Comparison of ENCODE assay signal across 10 cellular contexts in the genomic region with DNA sequence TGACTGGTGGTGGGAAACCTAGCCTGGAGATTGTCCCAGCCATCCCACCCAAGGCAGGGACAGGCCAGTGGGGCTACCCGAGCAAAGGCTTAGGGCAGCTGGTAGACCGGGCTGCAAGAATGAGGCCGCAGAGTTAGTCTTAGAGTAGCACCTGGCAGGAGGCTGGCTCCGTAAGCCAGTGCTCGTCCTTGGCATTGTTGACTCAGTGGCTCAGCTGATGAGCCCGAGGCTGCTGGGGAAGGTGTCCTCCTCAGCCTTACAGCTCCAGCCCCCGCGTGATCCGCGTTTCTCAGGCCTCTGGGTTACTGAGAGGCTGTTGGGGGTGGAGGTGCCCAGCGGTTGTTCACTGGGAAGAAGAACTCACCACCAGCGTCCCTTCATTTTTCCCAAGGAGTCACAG. TPM values are rescaled to one million over a fixed set of nuclear protein-coding genes. Genes with fewer than 3 reads are reported as not detected.
A peak's percentile ranks its signal among the peaks of the same experiment; 100 is the strongest.
DNase-seq lines count a peak whose midpoint lies in the region; ATAC-seq and TF ChIP-seq lines count a peak whose summit lies in the region.
"Had no signal": no experiment of that assay in that cellular context is flagged by ENCODE, and none has a peak within 500 bp of the region (broad histone marks: within the 10 kb centered on the region; RNA-seq: fewer than 3 reads in every experiment).

No MANE protein-coding gene starts in this region.

- TF ChIP-seq CTCF in Panc1 (IDR thresholded peaks at IDR 0.05) (no peak), hepatocyte (IDR thresholded peaks at IDR 0.05; ENCODE audit: poor library complexity) (no peak)

- peaks cover 97% of the 10 kb centered on the region for H3K4me1 Mint-ChIP-seq in stimulated activated naive CD8-positive, alpha-beta T cell treated with anti-CD3 and anti-CD28 coated beads, Interleukin-15, amount 100 ng/mL, for 72 hours

- CTCF ChIA-PET in Panc1 (lab: Charles Lee), result no interaction called here

- in situ Hi-C loops in Panc1 (cut with HindIII; ENCODE audit: low pct_unique_long_range_greater_than_20kb, low sequenced_read_pairs) (no loop called here), ACHN (cut with HindIII; ENCODE audit: low pct_ligation_motif_present, low pct_unique_long_range_greater_than_20kb, low sequenced_read_pairs) (no loop called here)

- no TSS peak for BruUV-seq in Panc1 (replicated peaks; lab: Mats Ljungman, UMichigan)

- H3K4me1 ChIP-seq in Panc1 (ENCODE audit: control insufficient read depth, insufficient read depth, low read length) (peaks cover 4% of the 10 kb centered on the region; the same call in 1 of the 2 replicates), hepatocyte (ENCODE audit: insufficient read depth) (peaks cover 30% of the 10 kb centered on the region)

- H2AFZ ChIP-seq in hepatocyte, result no peak overlapping the region

- 75% methylated on average over 12 of the region's 12 CpGs for WGBS in hepatocyte (ENCODE audit: low lambda C conversion rate, missing lambda C conversion rate)

- H3K27ac Mint-ChIP-seq in stimulated activated naive CD8-positive, alpha-beta T cell treated with anti-CD3 and anti-CD28 coated beads, Interleukin-15, amount 100 ng/mL, for 72 hours, result no peak overlapping the region

- no peaks in the 10 kb centered on the region for H3K27me3 Mint-ChIP-seq in stimulated activated naive CD8-positive, alpha-beta T cell treated with anti-CD3 and anti-CD28 coated beads, Interleukin-15, amount 100 ng/mL, for 72 hours

- POLR2A ChIA-PET in Panc1 (lab: Charles Lee), result no interaction called here

- ATAC-seq in stimulated activated naive CD8-positive, alpha-beta T cell treated with anti-CD3 and anti-CD28 coated beads, Interleukin-15, Interleukin-2, amounts not matched to agents 100 U/mL and 50 U/mL, for 24 hours, result peak; percentile 26
- ATAC-seq in stimulated activated naive CD8-positive, alpha-beta T cell treated with anti-CD3 and anti-CD28 coated beads, Interleukin-15, amount 100 ng/mL, for 72 hours, result no peak
- ATAC-seq in Panc1, result peak; percentile 43

- peak overlapping the region in 1 of 2 donors; percentile 82 for H3K4me3 Mint-ChIP-seq in stimulated activated naive CD8-positive, alpha-beta T cell treated with anti-CD3 and anti-CD28 coated beads, Interleukin-15, amount 100 ng/mL, for 72 hours

- H3K27me3 ChIP-seq in Panc1 (ENCODE audit: control insufficient read depth, insufficient read depth, low read length), result no peaks in the 10 kb centered on the region
- no peaks in the 10 kb centered on the region for H3K27me3 ChIP-seq in hepatocyte

- peak overlapping the region; percentile 16 for H3K4me2 ChIP-seq in hepatocyte

- peaks cover 62% of the 10 kb centered on the region for H4K20me1 ChIP-seq in hepatocyte (ENCODE audit: insufficient read depth, poor library complexity, severe bottlenecking)

- no peak for DNase-seq in stimulated activated naive CD8-positive, alpha-beta T cell treated with anti-CD3 and anti-CD28 coated beads, Interleukin-15, Interleukin-2, amounts not matched to agents 100 U/mL and 50 U/mL, for 24 hours
- DNase-seq in stimulated activated naive CD8-positive, alpha-beta T cell treated with anti-CD3 and anti-CD28 coated beads, Interleukin-15, amount 100 ng/mL, for 72 hours, result no peak
- DNase-seq in Panc1 (ENCODE audit: low read depth, low spot score) (no peak), hepatocyte (ENCODE audit: low spot score) (no peak), ACHN (no peak), NCI-H524 (lab: John Stamatoyannopoulos, UW) (no peak), NCI-H446 treated with DMSO at 0.1 percent for 48 hours (lab: John Stamatoyannopoulos, UW) (no peak)
- DNase-seq: kidney, SW 1271 had no signal

- H3K9me2 ChIP-seq in hepatocyte (replicated peaks; ENCODE audit: insufficient read depth), result no peaks in the 10 kb centered on the region

- H3K27ac ChIP-seq in Panc1 (ENCODE audit: low read length) (no peak overlapping the region), hepatocyte (no peak overlapping the region)

- H3K79me2 ChIP-seq in hepatocyte, result peaks cover 100% of the 10 kb centered on the region

- H3K9me3 ChIP-seq in Panc1 (ENCODE audit: control insufficient read depth, insufficient read depth, low read depth, low read length), result no peaks in the 10 kb centered on the region
- H3K9me3 ChIP-seq in hepatocyte (ENCODE audit: low read depth), result no peaks in the 10 kb centered on the region

- H3K36me3 ChIP-seq in Panc1 (ENCODE audit: control insufficient read depth, insufficient read depth, low read length) (no peaks in the 10 kb centered on the region), hepatocyte (replicated peaks; ENCODE audit: insufficient read depth, low read depth) (no peaks in the 10 kb centered on the region)

- no peaks in the 10 kb centered on the region for H3K9me3 Mint-ChIP-seq in stimulated activated naive CD8-positive, alpha-beta T cell treated with anti-CD3 and anti-CD28 coated beads, Interleukin-15, amount 100 ng/mL, for 72 hours

- intact Hi-C loops in Panc1 (cut with micrococcal nuclease; ENCODE audit: unreplicated experiment), result no loop called here

- H3K4me3 ChIP-seq in Panc1 (ENCODE audit: low read depth in 2 of 2, low read length in 2 of 2) (no peak overlapping the region), hepatocyte (no peak overlapping the region)

RNA-seq across cellular contexts. Expression of a gene that starts 24.7 kb away (rescaled TPM):
- 20.4 TPM for total RNA-seq in Panc1 (2021; ENCODE audit: unreplicated experiment)
- 25.9 TPM for polyA plus RNA-seq in Panc1 (2012; ENCODE audit: insufficient read length)
- 28.1 and 30.8 TPM in 2 replicates for total RNA-seq in hepatocyte
- 14.0 and 15.2 TPM in 2 replicates for polyA plus RNA-seq in hepatocyte

RNA-seq across cellular contexts. Expression of a gene that starts 38.6 kb away (rescaled TPM):
- total RNA-seq in Panc1 (2021; ENCODE audit: unreplicated experiment) (29.5 TPM), hepatocyte (48.8 and 50.7 TPM in 2 replicates)
- 27.3 TPM for polyA plus RNA-seq in Panc1 (2012; ENCODE audit: insufficient read length)
- 55.3 and 69.0 TPM in 2 replicates for polyA plus RNA-seq in hepatocyte

RNA-seq across cellular contexts. Expression of a gene that starts 41.4 kb away (rescaled TPM):
- total RNA-seq in Panc1 (2021; ENCODE audit: unreplicated experiment), result 6.7 TPM
- polyA plus RNA-seq in Panc1 (2012; ENCODE audit: insufficient read length), result 8.6 TPM
- total RNA-seq in hepatocyte, result 0.52 TPM in 1 of 2 replicates, not detected in the other
- 1.2 TPM in 1 of 2 replicates, not detected in the other for polyA plus RNA-seq in hepatocyte
- total RNA-seq: osteoblast had no signal

RNA-seq across cellular contexts. Expression of a gene that starts 43.1 kb away (rescaled TPM):
- total RNA-seq in Panc1 (2021; ENCODE audit: unreplicated experiment) (0.05 TPM), hepatocyte (0.08 and 0.27 TPM in 2 replicates)
- polyA plus RNA-seq in Panc1 (2012; ENCODE audit: insufficient read length), result 0.24 TPM
- 0.50 and 0.60 TPM in 2 replicates for polyA plus RNA-seq in hepatocyte
- total RNA-seq: osteoblast had no signal
